Comparison of ENCODE assay signal across 1 cellular context in the genomic region with DNA sequence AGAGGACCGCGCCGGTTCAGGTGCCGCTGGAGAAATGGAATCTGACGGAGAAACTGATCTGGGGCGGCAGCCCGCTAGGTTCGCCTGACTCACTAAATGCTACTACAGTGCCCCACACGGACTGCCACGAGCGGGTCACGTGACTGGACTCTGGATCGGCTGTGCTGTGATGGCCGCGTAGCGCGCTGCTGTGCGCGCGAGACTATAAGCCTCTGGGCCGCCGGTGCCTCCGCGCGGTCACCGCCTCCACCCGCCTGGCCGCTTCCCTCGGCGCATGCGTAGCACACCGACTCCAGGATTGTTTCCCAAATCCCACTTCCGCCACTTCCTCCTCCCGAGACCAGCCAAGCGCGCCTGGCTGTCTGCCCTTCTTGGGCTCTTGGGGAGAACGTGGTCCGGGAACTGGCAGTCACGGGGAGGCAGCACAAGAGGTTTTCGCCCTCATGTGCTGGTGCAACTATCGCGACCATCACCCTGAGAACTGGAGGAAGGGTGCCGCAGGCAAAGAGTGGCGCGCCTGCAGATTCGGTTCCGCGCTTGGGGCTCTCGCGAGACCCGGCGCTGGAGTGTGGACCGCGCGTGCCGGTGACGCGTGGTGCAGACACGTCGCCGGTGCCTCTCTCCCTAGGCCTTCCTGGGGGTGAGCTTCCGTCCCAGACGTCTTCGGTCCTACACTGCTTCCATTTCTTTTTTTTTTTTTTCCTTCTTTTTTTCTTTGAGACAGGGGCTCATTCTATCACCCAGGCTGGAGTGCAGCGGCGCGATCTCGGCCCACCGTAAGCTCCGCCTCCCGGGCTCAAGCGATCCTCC.
A peak's percentile ranks its signal among the peaks of the same experiment; 100 is the strongest.
TF ChIP-seq lines count a peak whose summit lies in the region.

No MANE protein-coding gene starts in this region.

TF ChIP-seq in HepG2, 621 proteins besides CTCF, POLR2A, EP300 and RAD21 (continued from another document and continues in another):
- TF ChIP-seq, protein P1, sequence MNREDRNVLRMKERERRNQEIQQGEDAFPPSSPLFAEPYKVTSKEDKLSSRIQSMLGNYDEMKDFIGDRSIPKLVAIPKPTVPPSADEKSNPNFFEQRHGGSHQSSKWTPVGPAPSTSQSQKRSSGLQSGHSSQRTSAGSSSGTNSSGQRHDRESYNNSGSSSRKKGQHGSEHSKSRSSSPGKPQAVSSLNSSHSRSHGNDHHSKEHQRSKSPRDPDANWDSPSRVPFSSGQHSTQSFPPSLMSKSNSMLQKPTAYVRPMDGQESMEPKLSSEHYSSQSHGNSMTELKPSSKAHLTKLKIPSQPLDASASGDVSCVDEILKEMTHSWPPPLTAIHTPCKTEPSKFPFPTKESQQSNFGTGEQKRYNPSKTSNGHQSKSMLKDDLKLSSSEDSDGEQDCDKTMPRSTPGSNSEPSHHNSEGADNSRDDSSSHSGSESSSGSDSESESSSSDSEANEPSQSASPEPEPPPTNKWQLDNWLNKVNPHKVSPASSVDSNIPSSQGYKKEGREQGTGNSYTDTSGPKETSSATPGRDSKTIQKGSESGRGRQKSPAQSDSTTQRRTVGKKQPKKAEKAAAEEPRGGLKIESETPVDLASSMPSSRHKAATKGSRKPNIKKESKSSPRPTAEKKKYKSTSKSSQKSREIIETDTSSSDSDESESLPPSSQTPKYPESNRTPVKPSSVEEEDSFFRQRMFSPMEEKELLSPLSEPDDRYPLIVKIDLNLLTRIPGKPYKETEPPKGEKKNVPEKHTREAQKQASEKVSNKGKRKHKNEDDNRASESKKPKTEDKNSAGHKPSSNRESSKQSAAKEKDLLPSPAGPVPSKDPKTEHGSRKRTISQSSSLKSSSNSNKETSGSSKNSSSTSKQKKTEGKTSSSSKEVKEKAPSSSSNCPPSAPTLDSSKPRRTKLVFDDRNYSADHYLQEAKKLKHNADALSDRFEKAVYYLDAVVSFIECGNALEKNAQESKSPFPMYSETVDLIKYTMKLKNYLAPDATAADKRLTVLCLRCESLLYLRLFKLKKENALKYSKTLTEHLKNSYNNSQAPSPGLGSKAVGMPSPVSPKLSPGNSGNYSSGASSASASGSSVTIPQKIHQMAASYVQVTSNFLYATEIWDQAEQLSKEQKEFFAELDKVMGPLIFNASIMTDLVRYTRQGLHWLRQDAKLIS (CRISPR knock-in tag; IDR thresholded peaks at IDR 0.05) = no peak
- 0 out of 2 replicates have a peak, but pooled peaks have one; percentile 68 for TF ChIP-seq EEA1 (CRISPR knock-in tag; IDR thresholded peaks at IDR 0.05; ENCODE audit: borderline replicate concordance)
- peak; percentile 82 for TF ChIP-seq ZNF264 (CRISPR knock-in tag; IDR thresholded peaks at IDR 0.05)
- TF ChIP-seq, protein P2, sequence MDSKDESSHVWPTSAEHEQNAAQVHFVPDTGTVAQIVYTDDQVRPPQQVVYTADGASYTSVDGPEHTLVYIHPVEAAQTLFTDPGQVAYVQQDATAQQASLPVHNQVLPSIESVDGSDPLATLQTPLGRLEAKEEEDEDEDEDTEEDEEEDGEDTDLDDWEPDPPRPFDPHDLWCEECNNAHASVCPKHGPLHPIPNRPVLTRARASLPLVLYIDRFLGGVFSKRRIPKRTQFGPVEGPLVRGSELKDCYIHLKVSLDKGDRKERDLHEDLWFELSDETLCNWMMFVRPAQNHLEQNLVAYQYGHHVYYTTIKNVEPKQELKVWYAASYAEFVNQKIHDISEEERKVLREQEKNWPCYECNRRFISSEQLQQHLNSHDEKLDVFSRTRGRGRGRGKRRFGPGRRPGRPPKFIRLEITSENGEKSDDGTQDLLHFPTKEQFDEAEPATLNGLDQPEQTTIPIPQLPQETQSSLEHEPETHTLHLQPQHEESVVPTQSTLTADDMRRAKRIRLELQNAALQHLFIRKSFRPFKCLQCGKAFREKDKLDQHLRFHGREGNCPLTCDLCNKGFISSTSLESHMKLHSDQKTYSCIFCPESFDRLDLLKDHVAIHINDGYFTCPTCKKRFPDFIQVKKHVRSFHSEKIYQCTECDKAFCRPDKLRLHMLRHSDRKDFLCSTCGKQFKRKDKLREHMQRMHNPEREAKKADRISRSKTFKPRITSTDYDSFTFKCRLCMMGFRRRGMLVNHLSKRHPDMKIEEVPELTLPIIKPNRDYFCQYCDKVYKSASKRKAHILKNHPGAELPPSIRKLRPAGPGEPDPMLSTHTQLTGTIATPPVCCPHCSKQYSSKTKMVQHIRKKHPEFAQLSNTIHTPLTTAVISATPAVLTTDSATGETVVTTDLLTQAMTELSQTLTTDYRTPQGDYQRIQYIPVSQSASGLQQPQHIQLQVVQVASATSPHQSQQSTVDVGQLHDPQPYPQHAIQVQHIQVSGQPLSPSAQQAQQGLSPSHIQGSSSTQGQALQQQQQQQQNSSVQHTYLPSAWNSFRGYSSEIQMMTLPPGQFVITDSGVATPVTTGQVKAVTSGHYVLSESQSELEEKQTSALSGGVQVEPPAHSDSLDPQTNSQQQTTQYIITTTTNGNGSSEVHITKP (CRISPR knock-in tag; IDR thresholded peaks at IDR 0.05; ENCODE audit: low read depth) = peak; percentile 58; the same call in 1 of the 2 replicates
- no peak for TF ChIP-seq ZSCAN22 (CRISPR knock-in tag; IDR thresholded peaks at IDR 0.05)
- TF ChIP-seq CBX2 (IDR thresholded peaks at IDR 0.05; ENCODE audit: low read depth, low read length) = no peak
- TF ChIP-seq CBX2 (CRISPR knock-in tag; IDR thresholded peaks at IDR 0.05; ENCODE audit: low read depth) = no peak
- TF ChIP-seq CCDC6 (CRISPR knock-in tag; IDR thresholded peaks at IDR 0.05) = 0 out of 2 replicates have a peak, but pooled peaks have one; percentile 79
- peak; percentile 85; the same call in 1 of the 2 replicates for TF ChIP-seq ZNF567 (CRISPR knock-in tag; IDR thresholded peaks at IDR 0.05; ENCODE audit: borderline replicate concordance)
- TF ChIP-seq, protein P3, sequence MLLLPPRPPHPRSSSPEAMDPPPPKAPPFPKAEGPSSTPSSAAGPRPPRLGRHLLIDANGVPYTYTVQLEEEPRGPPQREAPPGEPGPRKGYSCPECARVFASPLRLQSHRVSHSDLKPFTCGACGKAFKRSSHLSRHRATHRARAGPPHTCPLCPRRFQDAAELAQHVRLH (CRISPR knock-in tag; IDR thresholded peaks at IDR 0.05; ENCODE audit: borderline replicate concordance, low read depth) = peak; percentile 19; the same call in 1 of the 2 replicates
- no peak for TF ChIP-seq THYN1 (CRISPR knock-in tag; IDR thresholded peaks at IDR 0.05; ENCODE audit: borderline replicate concordance, low read depth)
- TF ChIP-seq FOXP1 (IDR thresholded peaks at IDR 0.05) = no peak
- TF ChIP-seq FOXP1 (CRISPR knock-in tag; IDR thresholded peaks at IDR 0.05) = peak; percentile 25; the same call in 1 of the 2 replicates
- TF ChIP-seq, protein P4, sequence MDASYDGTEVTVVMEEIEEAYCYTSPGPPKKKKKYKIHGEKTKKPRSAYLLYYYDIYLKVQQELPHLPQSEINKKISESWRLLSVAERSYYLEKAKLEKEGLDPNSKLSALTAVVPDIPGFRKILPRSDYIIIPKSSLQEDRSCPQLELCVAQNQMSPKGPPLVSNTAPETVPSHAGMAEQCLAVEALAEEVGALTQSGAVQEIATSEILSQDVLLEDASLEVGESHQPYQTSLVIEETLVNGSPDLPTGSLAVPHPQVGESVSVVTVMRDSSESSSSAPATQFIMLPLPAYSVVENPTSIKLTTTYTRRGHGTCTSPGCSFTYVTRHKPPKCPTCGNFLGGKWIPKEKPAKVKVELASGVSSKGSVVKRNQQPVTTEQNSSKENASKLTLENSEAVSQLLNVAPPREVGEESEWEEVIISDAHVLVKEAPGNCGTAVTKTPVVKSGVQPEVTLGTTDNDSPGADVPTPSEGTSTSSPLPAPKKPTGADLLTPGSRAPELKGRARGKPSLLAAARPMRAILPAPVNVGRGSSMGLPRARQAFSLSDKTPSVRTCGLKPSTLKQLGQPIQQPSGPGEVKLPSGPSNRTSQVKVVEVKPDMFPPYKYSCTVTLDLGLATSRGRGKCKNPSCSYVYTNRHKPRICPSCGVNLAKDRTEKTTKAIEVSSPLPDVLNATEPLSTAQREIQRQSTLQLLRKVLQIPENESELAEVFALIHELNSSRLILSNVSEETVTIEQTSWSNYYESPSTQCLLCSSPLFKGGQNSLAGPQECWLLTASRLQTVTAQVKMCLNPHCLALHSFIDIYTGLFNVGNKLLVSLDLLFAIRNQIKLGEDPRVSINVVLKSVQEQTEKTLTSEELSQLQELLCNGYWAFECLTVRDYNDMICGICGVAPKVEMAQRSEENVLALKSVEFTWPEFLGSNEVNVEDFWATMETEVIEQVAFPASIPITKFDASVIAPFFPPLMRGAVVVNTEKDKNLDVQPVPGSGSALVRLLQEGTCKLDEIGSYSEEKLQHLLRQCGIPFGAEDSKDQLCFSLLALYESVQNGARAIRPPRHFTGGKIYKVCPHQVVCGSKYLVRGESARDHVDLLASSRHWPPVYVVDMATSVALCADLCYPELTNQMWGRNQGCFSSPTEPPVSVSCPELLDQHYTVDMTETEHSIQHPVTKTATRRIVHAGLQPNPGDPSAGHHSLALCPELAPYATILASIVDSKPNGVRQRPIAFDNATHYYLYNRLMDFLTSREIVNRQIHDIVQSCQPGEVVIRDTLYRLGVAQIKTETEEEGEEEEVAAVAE (CRISPR knock-in tag; IDR thresholded peaks at IDR 0.05; ENCODE audit: borderline replicate concordance) = peak; percentile 79; the same call in 1 of the 2 replicates
- peak; percentile 71 for TF ChIP-seq RBM22 (optimal IDR thresholded peaks at IDR 0.05; ENCODE audit: low read length)
- TF ChIP-seq, protein P5, sequence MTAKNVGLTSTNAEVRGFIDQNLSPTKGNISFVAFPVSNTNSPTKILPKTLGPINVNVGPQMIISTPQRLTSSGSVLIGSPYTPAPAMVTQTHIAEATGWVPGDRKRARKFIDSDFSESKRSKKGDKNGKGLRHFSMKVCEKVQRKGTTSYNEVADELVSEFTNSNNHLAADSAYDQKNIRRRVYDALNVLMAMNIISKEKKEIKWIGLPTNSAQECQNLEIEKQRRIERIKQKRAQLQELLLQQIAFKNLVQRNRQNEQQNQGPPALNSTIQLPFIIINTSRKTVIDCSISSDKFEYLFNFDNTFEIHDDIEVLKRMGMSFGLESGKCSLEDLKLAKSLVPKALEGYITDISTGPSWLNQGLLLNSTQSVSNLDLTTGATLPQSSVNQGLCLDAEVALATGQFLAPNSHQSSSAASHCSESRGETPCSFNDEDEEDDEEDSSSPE (CRISPR knock-in tag; IDR thresholded peaks at IDR 0.05) = peak; percentile 88
- TF ChIP-seq NCOA1 (CRISPR knock-in tag; IDR thresholded peaks at IDR 0.05) = no peak
- TF ChIP-seq, protein P6, sequence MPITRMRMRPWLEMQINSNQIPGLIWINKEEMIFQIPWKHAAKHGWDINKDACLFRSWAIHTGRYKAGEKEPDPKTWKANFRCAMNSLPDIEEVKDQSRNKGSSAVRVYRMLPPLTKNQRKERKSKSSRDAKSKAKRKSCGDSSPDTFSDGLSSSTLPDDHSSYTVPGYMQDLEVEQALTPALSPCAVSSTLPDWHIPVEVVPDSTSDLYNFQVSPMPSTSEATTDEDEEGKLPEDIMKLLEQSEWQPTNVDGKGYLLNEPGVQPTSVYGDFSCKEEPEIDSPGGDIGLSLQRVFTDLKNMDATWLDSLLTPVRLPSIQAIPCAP (CRISPR knock-in tag; IDR thresholded peaks at IDR 0.05; ENCODE audit: low read depth) = no peak
- TF ChIP-seq SIX4 (CRISPR knock-in tag; IDR thresholded peaks at IDR 0.05) = 0 out of 2 replicates have a peak, but pooled peaks have one; percentile 54
- TF ChIP-seq GZF1 (CRISPR knock-in tag; IDR thresholded peaks at IDR 0.05) = peak; percentile 52; the same call in 1 of the 2 replicates
- no peak; the same call in 1 of the 2 replicates for TF ChIP-seq MBD4 (IDR thresholded peaks at IDR 0.05; ENCODE audit: borderline replicate concordance, low read length)
- TF ChIP-seq, protein P7, sequence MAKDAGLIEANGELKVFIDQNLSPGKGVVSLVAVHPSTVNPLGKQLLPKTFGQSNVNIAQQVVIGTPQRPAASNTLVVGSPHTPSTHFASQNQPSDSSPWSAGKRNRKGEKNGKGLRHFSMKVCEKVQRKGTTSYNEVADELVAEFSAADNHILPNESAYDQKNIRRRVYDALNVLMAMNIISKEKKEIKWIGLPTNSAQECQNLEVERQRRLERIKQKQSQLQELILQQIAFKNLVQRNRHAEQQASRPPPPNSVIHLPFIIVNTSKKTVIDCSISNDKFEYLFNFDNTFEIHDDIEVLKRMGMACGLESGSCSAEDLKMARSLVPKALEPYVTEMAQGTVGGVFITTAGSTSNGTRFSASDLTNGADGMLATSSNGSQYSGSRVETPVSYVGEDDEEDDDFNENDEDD (CRISPR knock-in tag; IDR thresholded peaks at IDR 0.05; ENCODE audit: borderline replicate concordance) = peak; percentile 69; the same call in 1 of the 2 replicates
- no peak for TF ChIP-seq WIZ (CRISPR knock-in tag; IDR thresholded peaks at IDR 0.05)
- TF ChIP-seq FOSL2 (CRISPR knock-in tag; IDR thresholded peaks at IDR 0.05) = peak; percentile 76
- TF ChIP-seq HNRNPK (IDR thresholded peaks at IDR 0.05; ENCODE audit: low read depth, low read length, poor library complexity, severe bottlenecking) = peak; percentile 25
- TF ChIP-seq ZNF883 (CRISPR knock-in tag; IDR thresholded peaks at IDR 0.05; ENCODE audit: not compliant biosample characterization) = peak; percentile 78
- TF ChIP-seq TBL1XR1 (IDR thresholded peaks at IDR 0.05; ENCODE audit: borderline replicate concordance, low read length, partially characterized antibody) = peak; percentile 67
- TF ChIP-seq ZNF768 (CRISPR knock-in tag; IDR thresholded peaks at IDR 0.05) = no peak; the same call in 1 of the 2 replicates
- TF ChIP-seq, protein P8, sequence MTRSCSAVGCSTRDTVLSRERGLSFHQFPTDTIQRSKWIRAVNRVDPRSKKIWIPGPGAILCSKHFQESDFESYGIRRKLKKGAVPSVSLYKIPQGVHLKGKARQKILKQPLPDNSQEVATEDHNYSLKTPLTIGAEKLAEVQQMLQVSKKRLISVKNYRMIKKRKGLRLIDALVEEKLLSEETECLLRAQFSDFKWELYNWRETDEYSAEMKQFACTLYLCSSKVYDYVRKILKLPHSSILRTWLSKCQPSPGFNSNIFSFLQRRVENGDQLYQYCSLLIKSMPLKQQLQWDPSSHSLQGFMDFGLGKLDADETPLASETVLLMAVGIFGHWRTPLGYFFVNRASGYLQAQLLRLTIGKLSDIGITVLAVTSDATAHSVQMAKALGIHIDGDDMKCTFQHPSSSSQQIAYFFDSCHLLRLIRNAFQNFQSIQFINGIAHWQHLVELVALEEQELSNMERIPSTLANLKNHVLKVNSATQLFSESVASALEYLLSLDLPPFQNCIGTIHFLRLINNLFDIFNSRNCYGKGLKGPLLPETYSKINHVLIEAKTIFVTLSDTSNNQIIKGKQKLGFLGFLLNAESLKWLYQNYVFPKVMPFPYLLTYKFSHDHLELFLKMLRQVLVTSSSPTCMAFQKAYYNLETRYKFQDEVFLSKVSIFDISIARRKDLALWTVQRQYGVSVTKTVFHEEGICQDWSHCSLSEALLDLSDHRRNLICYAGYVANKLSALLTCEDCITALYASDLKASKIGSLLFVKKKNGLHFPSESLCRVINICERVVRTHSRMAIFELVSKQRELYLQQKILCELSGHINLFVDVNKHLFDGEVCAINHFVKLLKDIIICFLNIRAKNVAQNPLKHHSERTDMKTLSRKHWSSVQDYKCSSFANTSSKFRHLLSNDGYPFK (CRISPR knock-in tag; IDR thresholded peaks at IDR 0.05; ENCODE audit: borderline replicate concordance) = peak; percentile 94
- peak; percentile 55 for TF ChIP-seq GABPA (IDR thresholded peaks at IDR 0.05; ENCODE audit: low read depth, low read length)
- peak; percentile 85 for TF ChIP-seq GABPA (CRISPR knock-in tag; IDR thresholded peaks at IDR 0.05; ENCODE audit: low read depth)
- TF ChIP-seq ZNF724P (CRISPR knock-in tag; IDR thresholded peaks at IDR 0.05; ENCODE audit: borderline replicate concordance) = peak; percentile 42; the same call in 1 of the 2 replicates
- no peak for TF ChIP-seq ZNF124 (CRISPR knock-in tag; IDR thresholded peaks at IDR 0.05)
- 0 out of 2 replicates have a peak, but pooled peaks have one; percentile 8 for TF ChIP-seq MAF1 (CRISPR knock-in tag; IDR thresholded peaks at IDR 0.05; ENCODE audit: borderline replicate concordance)
- 0 out of 2 replicates have a peak, but pooled peaks have one; percentile 76 for TF ChIP-seq ZNF180 (CRISPR knock-in tag; IDR thresholded peaks at IDR 0.05; ENCODE audit: borderline replicate concordance, low read depth)
- TF ChIP-seq ZNF577 (CRISPR knock-in tag; IDR thresholded peaks at IDR 0.05; ENCODE audit: borderline replicate concordance, low read depth) = no peak
- TF ChIP-seq ZNF251 (CRISPR knock-in tag; IDR thresholded peaks at IDR 0.05) = no peak
